Comparison of ENCODE assay signal across 10 cellular contexts in genomic region chr3:56894912-56895431, GRCh38.
DNase-seq lines count a peak whose midpoint lies in the region; ATAC-seq and TF ChIP-seq lines count a peak whose summit lies in the region.
"Had no signal": no experiment of that assay in that cellular context is flagged by ENCODE, and none has a peak within 500 bp of the region (broad histone marks: within the 10 kb centered on the region; RNA-seq: fewer than 3 reads in every experiment).

No MANE protein-coding gene starts in this region.

- TF ChIP-seq POLR2A in esophagus squamous epithelium (IDR thresholded peaks at IDR 0.05) (no peak), testis (IDR thresholded peaks at IDR 0.05) (no peak)

- 13 to 22% methylated on average over 10 of the region's 10 CpGs for WGBS in esophagus squamous epithelium, 2 donors
- 74 to 78% methylated on average over 10 of the region's 10 CpGs for WGBS in testis, 2 donors

- H3K36me3 ChIP-seq in esophagus squamous epithelium (peaks cover 0 to 12% (median 0%) of the 10 kb centered on the region in 3 donors), testis (ENCODE audit: low read depth, missing control alignments) (no peaks in the 10 kb centered on the region)
- H3K36me3 ChIP-seq: BLaER1 treated with 17β-estradiol and CSF1 and Interleukin-3, amounts not matched to agents 10 nM and 100 nM; stomach had no signal

- H3K27me3 ChIP-seq in esophagus squamous epithelium (no peaks in the 10 kb centered on the region), testis (no peaks in the 10 kb centered on the region)
- H3K27me3 ChIP-seq: BLaER1 treated with 17β-estradiol and CSF1 and Interleukin-3, amounts not matched to agents 10 nM and 100 nM; stomach had no signal

- H3K9me3 Mint-ChIP-seq in activated naive CD4-positive, alpha-beta T cell treated with anti-CD3 and anti-CD28 coated beads, Interleukin-2, amount 50 U/mL, for 24 hours, result no peaks in the 10 kb centered on the region

- H3K27me3 Mint-ChIP-seq in activated naive CD4-positive, alpha-beta T cell treated with anti-CD3 and anti-CD28 coated beads, Interleukin-2, amount 50 U/mL, for 24 hours, result no peaks in the 10 kb centered on the region

- H3K27ac ChIP-seq in esophagus squamous epithelium (peak overlapping the region; percentile 31 to 64 (median 55)), testis (no peak overlapping the region)
- H3K27ac ChIP-seq: BLaER1 treated with 17β-estradiol and CSF1 and Interleukin-3, amounts not matched to agents 10 nM and 100 nM had no signal

- H3K4me1 Mint-ChIP-seq in activated naive CD4-positive, alpha-beta T cell treated with anti-CD3 and anti-CD28 coated beads, Interleukin-2, amount 50 U/mL, for 24 hours, result peaks cover 82% of the 10 kb centered on the region

- H3K27ac Mint-ChIP-seq in activated naive CD4-positive, alpha-beta T cell treated with anti-CD3 and anti-CD28 coated beads, Interleukin-2, amount 50 U/mL, for 24 hours, result peak overlapping the region; percentile 4

- H3K4me3 ChIP-seq in esophagus squamous epithelium, result no peak overlapping the region
- H3K4me3 ChIP-seq in testis, result no peak overlapping the region
- H3K4me3 ChIP-seq: BLaER1 treated with 17β-estradiol and CSF1 and Interleukin-3, amounts not matched to agents 10 nM and 100 nM; stomach had no signal

- H3K9me3 ChIP-seq in esophagus squamous epithelium, result no peaks in the 10 kb centered on the region
- H3K9me3 ChIP-seq in testis, result no peaks in the 10 kb centered on the region
- H3K9me3 ChIP-seq: BLaER1 treated with 17β-estradiol and CSF1 and Interleukin-3, amounts not matched to agents 10 nM and 100 nM; stomach had no signal

- H3K4me1 ChIP-seq in esophagus squamous epithelium (peaks cover 10 to 62% (median 41%) of the 10 kb centered on the region in 3 donors), testis (peaks cover 12% of the 10 kb centered on the region)

- no peak for DNase-seq in activated naive CD4-positive, alpha-beta T cell treated with anti-CD3 and anti-CD28 coated beads, Interleukin-2, amount 50 U/mL, for 16 hours
- DNase-seq in M059J (ENCODE audit: low read depth), result peak; percentile 70
- no peak for DNase-seq in esophagus squamous epithelium (lab: John Stamatoyannopoulos, UW)
- DNase-seq in superior temporal gyrus (ENCODE audit: extremely low spot score), result peak; percentile 87
- no peak for DNase-seq in sciatic nerve (ENCODE audit: low spot score)
- DNase-seq in testis, result no peak
- no peak for DNase-seq in D341Med (ENCODE audit: low spot score)
- DNase-seq: stomach had no signal

- peaks cover 6% of the 10 kb centered on the region for H3K36me3 Mint-ChIP-seq in activated naive CD4-positive, alpha-beta T cell treated with anti-CD3 and anti-CD28 coated beads, Interleukin-2, amount 50 U/mL, for 24 hours

- TF ChIP-seq CTCF in esophagus squamous epithelium (IDR thresholded peaks at IDR 0.05) (no peak), testis (IDR thresholded peaks at IDR 0.05) (no peak)

- peak overlapping the region; percentile 36 for H3K4me3 Mint-ChIP-seq in activated naive CD4-positive, alpha-beta T cell treated with anti-CD3 and anti-CD28 coated beads, Interleukin-2, amount 50 U/mL, for 24 hours

- intact Hi-C loops in esophagus squamous epithelium (cut with DNase I), result no loop called here
- intact Hi-C loops in sciatic nerve (cut with DNase I), result no loop called here
- intact Hi-C loops in testis (cut with DNase I; ENCODE audit: low total_unique reads), result no loop called here

- no peak for ATAC-seq in sciatic nerve

Comparison
In these comparisons a context has a peak if more than half of its experiments do, and no peak if none do; other contexts are left out.
1. DNase-seq: peak in M059J (single experiment) and superior temporal gyrus (single experiment); none in activated naive CD4-positive, alpha-beta T cell treated with anti-CD3 and anti-CD28 coated beads, Interleukin-2, amount 50 U/mL, for 16 hours (single experiment), esophagus squamous epithelium (single experiment), sciatic nerve (single experiment), testis (single experiment) and D341Med (single experiment).
2. H3K27ac ChIP-seq: peak in esophagus squamous epithelium (4 of 4); none in testis (0 of 2).